11 cellular contexts compared by ENCODE assay signal in genomic region chr11:29260939-29261705, GRCh38.
A peak's percentile ranks its signal among the peaks of the same experiment; 100 is the strongest.
DNase-seq lines count a peak whose midpoint lies in the region; ATAC-seq, FAIRE-seq and TF ChIP-seq lines count a peak whose summit lies in the region.
"Had no signal": no experiment of that assay in that cellular context is flagged by ENCODE, and none has a peak within 500 bp of the region (broad histone marks: within the 10 kb centered on the region; RNA-seq: fewer than 3 reads in every experiment).

No MANE protein-coding gene starts in this region.

- TF ChIP-seq CTCF in fibroblast of pulmonary artery (IDR thresholded peaks at IDR 0.05; ENCODE audit: low read length, missing control alignments): no peak

- H3K9me3 Mint-ChIP-seq in immature natural killer cell: peaks cover 6 to 72% (median 31%) of the 10 kb centered on the region in 6 donors

- H3K4me3 Mint-ChIP-seq in immature natural killer cell: no peak overlapping the region

- no peak overlapping the region for H3K27ac Mint-ChIP-seq in immature natural killer cell

- DNase-seq in SIG-M5 treated with dmso at 0.1 percent for 504 hours (lab: John Stamatoyannopoulos, UW; ENCODE audit: unreplicated experiment) (peak; percentile 3), SIG-M5 (lab: John Stamatoyannopoulos, UW) (no peak), RPMI7951 (ENCODE audit: low read depth) (peak; percentile 34), fibroblast of pulmonary artery (ENCODE audit: low read depth) (peak; percentile 26), urothelium cell line (ENCODE audit: low spot score) (peak; percentile 60), immature natural killer cell (no peak)
- DNase-seq: adrenal gland; stimulated activated naive CD4-positive, alpha-beta T cell treated with Interleukin-2 at 50 U/mL for 16 hours had no signal

- H3K27me3 Mint-ChIP-seq in immature natural killer cell (ENCODE audit: low read depth in 3 of 3): no peaks in the 10 kb centered on the region

- ATAC-seq in HG02852 (IDR thresholded peaks at IDR 0.05; ENCODE audit: unreplicated experiment): no peak
- no peak for ATAC-seq in HG03108 (IDR thresholded peaks at IDR 0.05; ENCODE audit: unreplicated experiment)

- no peaks in the 10 kb centered on the region for H3K36me3 Mint-ChIP-seq in immature natural killer cell

- H3K4me3 ChIP-seq in fibroblast of pulmonary artery (replicated peaks; ENCODE audit: low read depth, low read length): no peak overlapping the region
- H3K4me3 ChIP-seq: adrenal gland had no signal

- peak; percentile 17 for FAIRE-seq in urothelium cell line (lab: Jason Lieb, UNC)
- FAIRE-seq: islet of Langerhans had no signal

- H3K4me1 Mint-ChIP-seq in immature natural killer cell: no peaks in the 10 kb centered on the region

Comparison
In these comparisons a context has a peak if more than half of its experiments do, and no peak if none do; other contexts are left out.
1. DNase-seq: peak in SIG-M5 treated with dmso at 0.1 percent for 504 hours (single experiment), RPMI7951 (single experiment), fibroblast of pulmonary artery (single experiment) and urothelium cell line (single experiment); none in SIG-M5 (single experiment) and immature natural killer cell (0 of 3).